Comparison of ENCODE assay signal across 21 cellular contexts in the genomic region with DNA sequence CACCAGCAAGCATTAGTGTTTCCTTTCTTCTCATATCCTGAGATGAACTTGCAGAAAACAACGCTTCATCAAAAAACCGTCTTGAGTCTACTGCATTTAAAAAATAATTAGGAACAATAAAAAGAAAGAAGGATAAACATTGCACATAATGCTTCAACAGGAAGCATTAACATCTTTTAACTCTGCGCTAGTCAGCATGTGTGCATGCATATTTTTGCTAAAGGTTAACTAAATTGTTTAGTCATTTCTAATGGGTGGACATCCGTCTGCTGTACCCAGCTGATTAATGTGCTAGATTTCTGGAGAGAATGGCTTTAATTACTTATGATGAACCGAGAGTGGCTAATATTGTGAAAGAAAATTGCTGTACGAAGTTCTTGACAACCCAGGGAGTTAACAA.
DNase-seq lines count a peak whose midpoint lies in the region; ATAC-seq and TF ChIP-seq lines count a peak whose summit lies in the region.
"Had no signal": no experiment of that assay in that cellular context is flagged by ENCODE, and none has a peak within 500 bp of the region (broad histone marks: within the 10 kb centered on the region; RNA-seq: fewer than 3 reads in every experiment).

No MANE protein-coding gene starts in this region.

- no peak overlapping the region for H3K23ac ChIP-seq in mesenchymal stem cell (ENCODE audit: low read length in 2 of 2)

- no peak overlapping the region for H3K4me3 ChIP-seq in mesenchymal stem cell (ENCODE audit: insufficient read depth in 1 of 2, low read depth in 1 of 2, low read length in 2 of 2)
- no peak overlapping the region for H3K4me3 ChIP-seq in right lobe of liver
- H3K4me3 ChIP-seq: ascending aorta, right atrium auricular region, uterus had no signal

- H3K9me3 ChIP-seq in mesenchymal stem cell (ENCODE audit: control insufficient read depth, low read length) (no peaks in the 10 kb centered on the region), T-helper 17 cell (ENCODE audit: control insufficient read depth, low read length, poor library complexity, severe bottlenecking) (no peaks in the 10 kb centered on the region), right lobe of liver (no peaks in the 10 kb centered on the region)
- H3K9me3 ChIP-seq: ascending aorta, right atrium auricular region, uterus had no signal

- peaks cover 4% of the 10 kb centered on the region for H3K27me3 Mint-ChIP-seq in T-helper 17 cell
- H3K27me3 Mint-ChIP-seq: activated naive CD4-positive, alpha-beta T cell treated with anti-CD3 and anti-CD28 coated beads, Interleukin-2, amount 50 U/mL, for 24 hours; CD4-positive, CD25-positive, alpha-beta regulatory T cell had no signal

- 12% methylated on average over 4 of the region's 6 CpGs for WGBS in mesenchymal stem cell
- 37% methylated on average over 6 of the region's 6 CpGs for WGBS in right lobe of liver (ENCODE audit: insufficient coverage, low coverage, low lambda C conversion rate, missing lambda C conversion rate)

- H2AK5ac ChIP-seq in mesenchymal stem cell (ENCODE audit: low read length, severe bottlenecking) = no peak overlapping the region

- H3K4me1 ChIP-seq in mesenchymal stem cell (ENCODE audit: control insufficient read depth, insufficient read depth, low read depth, low read length) (peaks cover 14% of the 10 kb centered on the region), right lobe of liver (no peaks in the 10 kb centered on the region)
- H3K4me1 ChIP-seq: right atrium auricular region, uterus had no signal

- no peak overlapping the region for H3K9ac ChIP-seq in mesenchymal stem cell (ENCODE audit: low read length)

- no peak overlapping the region for H4K8ac ChIP-seq in mesenchymal stem cell (ENCODE audit: low read length)

- no peak overlapping the region for H2AFZ ChIP-seq in mesenchymal stem cell (ENCODE audit: low read depth, low read length)

- H2BK12ac ChIP-seq in mesenchymal stem cell (ENCODE audit: low read length in 2 of 2) = no peak overlapping the region

- no peaks in the 10 kb centered on the region for H3K36me3 Mint-ChIP-seq in T-helper 17 cell (ENCODE audit: low read depth)
- H3K36me3 Mint-ChIP-seq: activated naive CD4-positive, alpha-beta T cell treated with anti-CD3 and anti-CD28 coated beads, Interleukin-2, amount 50 U/mL, for 24 hours; CD4-positive, CD25-positive, alpha-beta regulatory T cell had no signal

- ATAC-seq in T-helper 17 cell (no peak), HG03378 (IDR thresholded peaks at IDR 0.05; ENCODE audit: unreplicated experiment) (no peak), right lobe of liver (no peak)
- ATAC-seq: Right ventricle myocardium inferior had no signal

- peak overlapping the region; percentile 73 for H3K27ac ChIP-seq in mesenchymal stem cell (ENCODE audit: low read length, poor library complexity, severe bottlenecking)
- H3K27ac ChIP-seq in right lobe of liver = no peak overlapping the region
- H3K27ac ChIP-seq: ascending aorta, right atrium auricular region had no signal

- H3K4me2 ChIP-seq in mesenchymal stem cell (ENCODE audit: low read length, poor library complexity, severe bottlenecking) = no peak overlapping the region

- H3K27ac Mint-ChIP-seq in T-helper 17 cell = no peak overlapping the region
- H3K27ac Mint-ChIP-seq: activated naive CD4-positive, alpha-beta T cell treated with anti-CD3 and anti-CD28 coated beads, Interleukin-2, amount 50 U/mL, for 24 hours; activated T-helper 1 cell treated with anti-CD3 and anti-CD28 coated beads, Interleukin-12 subunit alpha, Interleukin-12 subunit beta, Interleukin-2, Interleukin-4 antibody, amounts not matched to agents 30 ng/mL and 10 ng/mL and 1 ng/mL, durations not matched to agents 14 hours and 24 hours and 36 hours; CD4-positive, CD25-positive, alpha-beta regulatory T cell had no signal

- no peak overlapping the region for H4K91ac ChIP-seq in mesenchymal stem cell (ENCODE audit: low read length)

- TF ChIP-seq CTCF in right lobe of liver (IDR thresholded peaks at IDR 0.05) = no peak

- DNase-seq in AG08395 (ENCODE audit: low spot score) (peak; percentile 18), M059J (ENCODE audit: low read depth) (peak; percentile 69), dermis blood vessel endothelial cell (peak; percentile 36), mesenchymal stem cell (peak; percentile 37), T-helper 17 cell (no peak), NCI-H1092 (lab: John Stamatoyannopoulos, UW) (no peak), right lobe of liver (no peak)
- DNase-seq: CD4-positive, CD25-positive, alpha-beta regulatory T cell; DMS153; hippocampal formation; Kasumi-1; kidney; NCI-H1048; stimulated activated CD4-positive, alpha-beta T cell treated with anti-CD3 and anti-CD28 coated beads, Interleukin-15, amount 100 ng/mL, for 24 hours; uterus had no signal

- H3K14ac ChIP-seq in mesenchymal stem cell (ENCODE audit: low read length in 2 of 2) = no peak overlapping the region

- peaks cover 3% of the 10 kb centered on the region for H3K79me1 ChIP-seq in mesenchymal stem cell (replicated peaks; ENCODE audit: low read length, poor library complexity, severe bottlenecking)

- no peaks in the 10 kb centered on the region for H3K4me1 Mint-ChIP-seq in T-helper 17 cell
- H3K4me1 Mint-ChIP-seq: activated naive CD4-positive, alpha-beta T cell treated with anti-CD3 and anti-CD28 coated beads, Interleukin-2, amount 50 U/mL, for 24 hours; CD4-positive, CD25-positive, alpha-beta regulatory T cell had no signal

- no peak overlapping the region for H3K4me3 Mint-ChIP-seq in T-helper 17 cell
- H3K4me3 Mint-ChIP-seq: activated naive CD4-positive, alpha-beta T cell treated with anti-CD3 and anti-CD28 coated beads, Interleukin-2, amount 50 U/mL, for 24 hours; activated T-helper 1 cell treated with anti-CD3 and anti-CD28 coated beads, Interleukin-12 subunit alpha, Interleukin-12 subunit beta, Interleukin-2, Interleukin-4 antibody, amounts not matched to agents 30 ng/mL and 10 ng/mL and 1 ng/mL, durations not matched to agents 14 hours and 24 hours and 36 hours; CD4-positive, CD25-positive, alpha-beta regulatory T cell had no signal

- intact Hi-C loops in right lobe of liver (cut with DNase I) = no loop called here

- H3K36me3 ChIP-seq in mesenchymal stem cell (ENCODE audit: control insufficient read depth in 1 of 2, insufficient read depth in 2 of 2, low read depth in 1 of 2, low read length in 2 of 2) (no peaks in the 10 kb centered on the region), right lobe of liver (no peaks in the 10 kb centered on the region)
- H3K36me3 ChIP-seq: ascending aorta, right atrium auricular region, uterus had no signal

- H2BK5ac ChIP-seq in mesenchymal stem cell (ENCODE audit: low read depth, low read length, poor library complexity, severe bottlenecking) = no peak overlapping the region

- TF ChIP-seq POLR2A in right lobe of liver (IDR thresholded peaks at IDR 0.05) = no peak

- H3K18ac ChIP-seq in mesenchymal stem cell (ENCODE audit: low read depth in 1 of 2, low read length in 2 of 2) = no peak overlapping the region

- H2BK120ac ChIP-seq in mesenchymal stem cell (ENCODE audit: low read depth, low read length) = no peak overlapping the region

- H3K4ac ChIP-seq in mesenchymal stem cell (ENCODE audit: low read depth in 1 of 2, low read length in 2 of 2) = no peak overlapping the region

- H3K27me3 ChIP-seq in mesenchymal stem cell (ENCODE audit: control insufficient read depth in 1 of 2, insufficient read depth in 1 of 2, low read length in 2 of 2) (no peaks in the 10 kb centered on the region), right lobe of liver (no peaks in the 10 kb centered on the region)
- H3K27me3 ChIP-seq: ascending aorta, right atrium auricular region, uterus had no signal

- no peak overlapping the region for H2BK15ac ChIP-seq in mesenchymal stem cell (ENCODE audit: low read depth, poor library complexity, severe bottlenecking)

Comparison
In these comparisons a context has a peak if more than half of its experiments do, and no peak if none do; other contexts are left out.
1. DNase-seq: peak in AG08395 (single experiment), M059J (single experiment), dermis blood vessel endothelial cell (single experiment) and mesenchymal stem cell (single experiment); none in T-helper 17 cell (0 of 3), NCI-H1092 (single experiment) and right lobe of liver (0 of 3).